Comparison of ENCODE assay signal across 10 cellular contexts in genomic region chr6:21769405-21769851, GRCh38.
DNase-seq lines count a peak whose midpoint lies in the region; ATAC-seq and TF ChIP-seq lines count a peak whose summit lies in the region.
"Had no signal": no experiment of that assay in that cellular context is flagged by ENCODE, and none has a peak within 500 bp of the region (broad histone marks: within the 10 kb centered on the region; RNA-seq: fewer than 3 reads in every experiment).

No MANE protein-coding gene starts in this region.

- H3K36me3 ChIP-seq in ovary: no peaks in the 10 kb centered on the region

- TF ChIP-seq EP300 in ovary (IDR thresholded peaks at IDR 0.05): no peak

- no peak for TF ChIP-seq CTCF in ovary (IDR thresholded peaks at IDR 0.05)

- ATAC-seq in SK-N-SH treated with all-trans-retinoic acid at 6 μM for 48 hours (peak; percentile 89), HG03039 (IDR thresholded peaks at IDR 0.05; ENCODE audit: unreplicated experiment) (no peak), HG02798 (IDR thresholded peaks at IDR 0.05; ENCODE audit: poor library complexity, unreplicated experiment) (no peak)
- ATAC-seq: activated CD8-positive, alpha-beta T cell treated with anti-CD3 and anti-CD28 coated beads, Interleukin-2, amount 10 ng/mL, durations not matched to agents 7 days and 5 days had no signal

- DNase-seq in EH (ENCODE audit: low read depth) (peak; percentile 96), glomerular visceral epithelial cell (ENCODE audit: extremely low spot score) (peak; percentile 77), ovary (peak in 3 of 5 donors; percentile 27 to 34 (median 31)), NCI-H2107 (lab: John Stamatoyannopoulos, UW) (no peak)
- DNase-seq in activated T-cell treated with anti-CD3 and anti-CD28 coated beads, Interleukin-2, amount 50 U/mL, for 24 hours: no peak
- DNase-seq: activated CD8-positive, alpha-beta T cell treated with anti-CD3 and anti-CD28 coated beads, Interleukin-2, amount 10 ng/mL, durations not matched to agents 7 days and 5 days; effector memory CD4-positive, alpha-beta T cell had no signal

- intact Hi-C loops in ovary (cut with DNase I): no loop called here

- WGBS in ovary, 3 donors: 2 to 7% (median 4%) methylated on average over 2 of the region's 2 CpGs

- H3K4me3 ChIP-seq in ovary: no peak overlapping the region

- H3K27ac ChIP-seq in ovary: peak overlapping the region in 1 of 2 donors; percentile 26

- no peaks in the 10 kb centered on the region for H3K4me1 Mint-ChIP-seq in activated T-cell treated with anti-CD3 and anti-CD28 coated beads, Interleukin-2, amount 50 U/mL, for 24 hours (ENCODE audit: low read depth)

- TF ChIP-seq POLR2A in ovary (IDR thresholded peaks at IDR 0.05): no peak

- peaks cover 5% of the 10 kb centered on the region for H3K4me1 ChIP-seq in ovary (ENCODE audit: insufficient read depth)

- no peaks in the 10 kb centered on the region for H3K27me3 Mint-ChIP-seq in activated T-cell treated with anti-CD3 and anti-CD28 coated beads, Interleukin-2, amount 50 U/mL, for 24 hours

- H3K9me3 ChIP-seq in ovary: no peaks in the 10 kb centered on the region

- no peaks in the 10 kb centered on the region for H3K9me3 Mint-ChIP-seq in activated T-cell treated with anti-CD3 and anti-CD28 coated beads, Interleukin-2, amount 50 U/mL, for 24 hours

- H3K27me3 ChIP-seq in ovary: no peaks in the 10 kb centered on the region

- H3K27ac Mint-ChIP-seq in activated T-cell treated with anti-CD3 and anti-CD28 coated beads, Interleukin-2, amount 50 U/mL, for 24 hours: no peak overlapping the region
- H3K27ac Mint-ChIP-seq: activated CD8-positive, alpha-beta T cell treated with anti-CD3 and anti-CD28 coated beads, Interleukin-2, amount 10 ng/mL, durations not matched to agents 7 days and 5 days had no signal

- no peaks in the 10 kb centered on the region for H3K36me3 Mint-ChIP-seq in activated T-cell treated with anti-CD3 and anti-CD28 coated beads, Interleukin-2, amount 50 U/mL, for 24 hours (ENCODE audit: low read depth)

- H3K4me3 Mint-ChIP-seq in activated T-cell treated with anti-CD3 and anti-CD28 coated beads, Interleukin-2, amount 50 U/mL, for 24 hours: no peak overlapping the region
- H3K4me3 Mint-ChIP-seq: activated CD8-positive, alpha-beta T cell treated with anti-CD3 and anti-CD28 coated beads, Interleukin-2, amount 10 ng/mL, durations not matched to agents 7 days and 5 days had no signal

TF ChIP-seq in SK-N-SH treated with all-trans-retinoic acid at 6 μM for 48 hours, 23 proteins besides CTCF, POLR2A, EP300 and RAD21:
- TF ChIP-seq BACH2 (CRISPR knock-in tag; IDR thresholded peaks at IDR 0.05; ENCODE audit: borderline replicate concordance) (no peak), ZNF565 (CRISPR knock-in tag; conservative IDR thresholded peaks at IDR 0.05; ENCODE audit: low read depth) (no peak), ZNF70 (CRISPR knock-in tag; IDR thresholded peaks at IDR 0.05) (no peak), ARNTL (CRISPR knock-in tag; IDR thresholded peaks at IDR 0.05; ENCODE audit: borderline replicate concordance, low read depth) (no peak), SNAI2 (CRISPR knock-in tag; IDR thresholded peaks at IDR 0.05) (no peak), ISL1 (CRISPR knock-in tag; IDR thresholded peaks at IDR 0.05) (peak; percentile 70), RARB (CRISPR knock-in tag; IDR thresholded peaks at IDR 0.05) (no peak)
- TF ChIP-seq, protein P1, sequence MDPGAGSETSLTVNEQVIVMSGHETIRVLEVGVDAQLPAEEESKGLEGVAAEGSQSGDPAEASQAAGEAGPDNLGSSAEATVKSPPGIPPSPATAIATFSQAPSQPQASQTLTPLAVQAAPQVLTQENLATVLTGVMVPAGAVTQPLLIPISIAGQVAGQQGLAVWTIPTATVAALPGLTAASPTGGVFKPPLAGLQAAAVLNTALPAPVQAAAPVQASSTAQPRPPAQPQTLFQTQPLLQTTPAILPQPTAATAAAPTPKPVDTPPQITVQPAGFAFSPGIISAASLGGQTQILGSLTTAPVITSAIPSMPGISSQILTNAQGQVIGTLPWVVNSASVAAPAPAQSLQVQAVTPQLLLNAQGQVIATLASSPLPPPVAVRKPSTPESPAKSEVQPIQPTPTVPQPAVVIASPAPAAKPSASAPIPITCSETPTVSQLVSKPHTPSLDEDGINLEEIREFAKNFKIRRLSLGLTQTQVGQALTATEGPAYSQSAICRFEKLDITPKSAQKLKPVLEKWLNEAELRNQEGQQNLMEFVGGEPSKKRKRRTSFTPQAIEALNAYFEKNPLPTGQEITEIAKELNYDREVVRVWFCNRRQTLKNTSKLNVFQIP (CRISPR knock-in tag; IDR thresholded peaks at IDR 0.05; ENCODE audit: borderline replicate concordance, low read depth): 0 out of 2 replicates have a peak, but pooled peaks have one; percentile 33
- TF ChIP-seq, protein P2, sequence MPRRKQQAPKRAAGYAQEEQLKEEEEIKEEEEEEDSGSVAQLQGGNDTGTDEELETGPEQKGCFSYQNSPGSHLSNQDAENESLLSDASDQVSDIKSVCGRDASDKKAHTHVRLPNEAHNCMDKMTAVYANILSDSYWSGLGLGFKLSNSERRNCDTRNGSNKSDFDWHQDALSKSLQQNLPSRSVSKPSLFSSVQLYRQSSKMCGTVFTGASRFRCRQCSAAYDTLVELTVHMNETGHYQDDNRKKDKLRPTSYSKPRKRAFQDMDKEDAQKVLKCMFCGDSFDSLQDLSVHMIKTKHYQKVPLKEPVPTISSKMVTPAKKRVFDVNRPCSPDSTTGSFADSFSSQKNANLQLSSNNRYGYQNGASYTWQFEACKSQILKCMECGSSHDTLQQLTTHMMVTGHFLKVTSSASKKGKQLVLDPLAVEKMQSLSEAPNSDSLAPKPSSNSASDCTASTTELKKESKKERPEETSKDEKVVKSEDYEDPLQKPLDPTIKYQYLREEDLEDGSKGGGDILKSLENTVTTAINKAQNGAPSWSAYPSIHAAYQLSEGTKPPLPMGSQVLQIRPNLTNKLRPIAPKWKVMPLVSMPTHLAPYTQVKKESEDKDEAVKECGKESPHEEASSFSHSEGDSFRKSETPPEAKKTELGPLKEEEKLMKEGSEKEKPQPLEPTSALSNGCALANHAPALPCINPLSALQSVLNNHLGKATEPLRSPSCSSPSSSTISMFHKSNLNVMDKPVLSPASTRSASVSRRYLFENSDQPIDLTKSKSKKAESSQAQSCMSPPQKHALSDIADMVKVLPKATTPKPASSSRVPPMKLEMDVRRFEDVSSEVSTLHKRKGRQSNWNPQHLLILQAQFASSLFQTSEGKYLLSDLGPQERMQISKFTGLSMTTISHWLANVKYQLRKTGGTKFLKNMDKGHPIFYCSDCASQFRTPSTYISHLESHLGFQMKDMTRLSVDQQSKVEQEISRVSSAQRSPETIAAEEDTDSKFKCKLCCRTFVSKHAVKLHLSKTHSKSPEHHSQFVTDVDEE (CRISPR knock-in tag; IDR thresholded peaks at IDR 0.05): no peak

Comparison
In these comparisons a context has a peak if more than half of its experiments do, and no peak if none do; other contexts are left out.
1. DNase-seq: peak in EH (single experiment), glomerular visceral epithelial cell (single experiment) and ovary (3 of 5); none in NCI-H2107 (single experiment) and activated T-cell treated with anti-CD3 and anti-CD28 coated beads, Interleukin-2, amount 50 U/mL, for 24 hours (single experiment).